Comparison of ENCODE assay signal across 10 cellular contexts in genomic region chr10:101397140-101397539, GRCh38. TPM values are rescaled to one million over a fixed set of nuclear protein-coding genes. Genes with fewer than 3 reads are reported as not detected.
DNase-seq lines count a peak whose midpoint lies in the region; ATAC-seq and TF ChIP-seq lines count a peak whose summit lies in the region.
"Had no signal": no experiment of that assay in that cellular context is flagged by ENCODE, and none has a peak within 500 bp of the region (broad histone marks: within the 10 kb centered on the region; RNA-seq: fewer than 3 reads in every experiment).

No MANE protein-coding gene starts in this region.

- H3K4me3 ChIP-seq in MG63 = no peak overlapping the region
- no peak overlapping the region for H3K4me3 ChIP-seq in tibial nerve
- H3K4me3 ChIP-seq: body of pancreas had no signal

- no peak for ATAC-seq in GM19351 (IDR thresholded peaks at IDR 0.05; ENCODE audit: unreplicated experiment)
- ATAC-seq: body of pancreas had no signal

- DNase-seq in activated T-cell treated with anti-CD3 and anti-CD28 coated beads for 24 hours (ENCODE audit: low read depth) (peak; percentile 8), activated T-cell treated with anti-CD3 and anti-CD28 coated beads for 4 hours (no peak), NCI-H1694 (lab: John Stamatoyannopoulos, UW) (peak; percentile 3), cerebellar cortex (ENCODE audit: low spot score) (peak; percentile 28), osteocyte (ENCODE audit: extremely low spot score, unreplicated experiment) (no peak), MG63 (no peak), tibial nerve (ENCODE audit: low spot score in 2 of 2) (no peak)
- DNase-seq: NCI-H1048 had no signal

- H3K9me3 Mint-ChIP-seq in osteocyte (ENCODE audit: unreplicated experiment) = no peaks in the 10 kb centered on the region

- H3K27me3 ChIP-seq in MG63 = no peaks in the 10 kb centered on the region
- H3K27me3 ChIP-seq in tibial nerve = no peaks in the 10 kb centered on the region
- H3K27me3 ChIP-seq: body of pancreas had no signal

- H3K4me1 ChIP-seq in tibial nerve = peaks cover 0 to 4% (median 0%) of the 10 kb centered on the region in 4 donors
- H3K4me1 ChIP-seq: body of pancreas had no signal

- H3K4me3 Mint-ChIP-seq in osteocyte (ENCODE audit: unreplicated experiment) = no peak overlapping the region

- no peaks in the 10 kb centered on the region; the same call in 1 of the 2 replicates for H3K36me3 ChIP-seq in MG63
- H3K36me3 ChIP-seq in tibial nerve = no peaks in the 10 kb centered on the region

- H3K36me3 Mint-ChIP-seq in osteocyte (ENCODE audit: unreplicated experiment) = peaks cover 10% of the 10 kb centered on the region

- no peak for TF ChIP-seq CTCF in osteocyte (IDR thresholded peaks at IDR 0.05)
- no peak for TF ChIP-seq CTCF in tibial nerve (IDR thresholded peaks at IDR 0.05)

- no peaks in the 10 kb centered on the region for H3K27me3 Mint-ChIP-seq in osteocyte (ENCODE audit: unreplicated experiment)

- no peak for TF ChIP-seq POLR2A in tibial nerve (IDR thresholded peaks at IDR 0.05)

- no peak for TF ChIP-seq EP300 in tibial nerve (IDR thresholded peaks at IDR 0.05)

- H3K27ac ChIP-seq in tibial nerve = no peak overlapping the region
- H3K27ac ChIP-seq: body of pancreas had no signal

- H3K27ac Mint-ChIP-seq in osteocyte (ENCODE audit: unreplicated experiment) = peak overlapping the region; percentile 9

- no peaks in the 10 kb centered on the region for H3K9me3 ChIP-seq in MG63
- no peaks in the 10 kb centered on the region for H3K9me3 ChIP-seq in tibial nerve
- H3K9me3 ChIP-seq: body of pancreas had no signal

- H3K4me1 Mint-ChIP-seq in osteocyte (ENCODE audit: unreplicated experiment) = peaks cover 6% of the 10 kb centered on the region

RNA-seq across cellular contexts. Expression of gene BTRC, which starts 43.2 kb away (rescaled TPM):
- total RNA-seq in osteocyte (28.9 and 30.1 TPM in 2 replicates), tibial nerve (10 to 100 TPM in 1 of 4 donors, 1 to 10 TPM in 3; 7.9 to 14.2 (median 8.8) TPM)
- 3.4 and 20.3 TPM in 2 replicates for total RNA-seq in MG63 (2014; rRNA removed; shearing (Covaris generic); ENCODE audit: low replicate concordance)

Comparison
In these comparisons a context has a peak if more than half of its experiments do, and no peak if none do; other contexts are left out.
1. DNase-seq: peak in activated T-cell treated with anti-CD3 and anti-CD28 coated beads for 24 hours (single experiment), NCI-H1694 (single experiment) and cerebellar cortex (single experiment); none in activated T-cell treated with anti-CD3 and anti-CD28 coated beads for 4 hours (single experiment), osteocyte (single experiment), MG63 (single experiment) and tibial nerve (0 of 2).